1 cellular context compared by ENCODE assay signal in the genomic region with DNA sequence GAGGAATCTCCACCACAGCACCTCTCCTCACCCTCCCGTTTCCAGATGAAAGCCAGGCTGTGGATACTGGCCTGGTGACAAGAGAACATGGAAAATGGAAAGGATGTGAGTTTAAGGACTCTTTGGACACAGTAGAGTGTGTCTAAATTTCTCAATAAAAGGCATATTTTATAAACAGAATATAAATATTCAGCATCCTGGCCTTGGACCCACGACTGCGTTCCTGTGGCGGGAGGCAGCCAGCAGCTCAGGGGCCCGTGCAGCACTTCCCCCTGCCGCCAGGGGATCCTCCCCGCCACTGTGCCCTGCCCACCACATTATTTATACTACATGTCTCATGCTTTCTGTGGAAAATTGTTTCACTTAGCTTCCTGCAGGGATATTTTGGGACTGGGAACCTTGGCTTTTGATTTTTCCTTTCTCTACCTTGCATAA.
TF ChIP-seq lines count a peak whose summit lies in the region.

No MANE protein-coding gene starts in this region.

TF ChIP-seq in IMR-90, 13 proteins besides CTCF, POLR2A, EP300 and RAD21 (continued from another document):
- TF ChIP-seq, protein P1, sequence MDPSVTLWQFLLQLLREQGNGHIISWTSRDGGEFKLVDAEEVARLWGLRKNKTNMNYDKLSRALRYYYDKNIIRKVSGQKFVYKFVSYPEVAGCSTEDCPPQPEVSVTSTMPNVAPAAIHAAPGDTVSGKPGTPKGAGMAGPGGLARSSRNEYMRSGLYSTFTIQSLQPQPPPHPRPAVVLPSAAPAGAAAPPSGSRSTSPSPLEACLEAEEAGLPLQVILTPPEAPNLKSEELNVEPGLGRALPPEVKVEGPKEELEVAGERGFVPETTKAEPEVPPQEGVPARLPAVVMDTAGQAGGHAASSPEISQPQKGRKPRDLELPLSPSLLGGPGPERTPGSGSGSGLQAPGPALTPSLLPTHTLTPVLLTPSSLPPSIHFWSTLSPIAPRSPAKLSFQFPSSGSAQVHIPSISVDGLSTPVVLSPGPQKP (IDR thresholded peaks at IDR 0.05; ENCODE audit: borderline replicate concordance, low read depth, low read length), result no peak
- TF ChIP-seq RFX5 (IDR thresholded peaks at IDR 0.05; ENCODE audit: low read depth, low read length), result no peak
